In the genomic region with DNA sequence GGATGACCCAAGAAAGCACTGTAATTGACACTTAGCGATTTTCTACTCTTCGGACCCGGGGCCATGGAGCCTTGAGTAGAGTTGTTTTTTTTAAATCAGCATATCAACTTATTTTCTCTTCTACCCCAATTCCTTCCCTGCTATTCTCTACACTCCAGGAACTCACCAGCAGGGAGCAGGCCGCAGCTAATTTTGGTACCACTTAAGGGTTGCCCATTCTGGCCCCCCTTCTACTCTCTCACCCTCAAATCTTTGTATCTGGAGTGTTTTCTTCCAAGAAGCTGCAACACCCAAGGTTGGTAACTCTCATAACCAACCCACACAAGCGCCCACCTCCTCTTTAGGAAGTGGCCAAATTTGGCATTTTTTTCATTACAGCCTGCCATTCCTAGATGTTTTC, we compare ENCODE assay signal across 9 cellular contexts. TPM values are rescaled to one million over a fixed set of nuclear protein-coding genes. Genes with fewer than 3 reads are reported as not detected.
DNase-seq lines count a peak whose midpoint lies in the region; ATAC-seq and TF ChIP-seq lines count a peak whose summit lies in the region.
"Had no signal": no experiment of that assay in that cellular context is flagged by ENCODE, and none has a peak within 500 bp of the region (broad histone marks: within the 10 kb centered on the region; RNA-seq: fewer than 3 reads in every experiment).

No MANE protein-coding gene starts in this region.

- TF ChIP-seq CTCF in AG04450 (IDR thresholded peaks at IDR 0.05; ENCODE audit: low read depth, low read length) (0 out of 2 replicates have a peak, but pooled peaks have one; percentile 7), Panc1 (IDR thresholded peaks at IDR 0.05) (no peak), transverse colon (IDR thresholded peaks at IDR 0.05) (no peak)

- H3K9me3 ChIP-seq in AG04450 (ENCODE audit: control insufficient read depth, insufficient read depth, low read length) = no peaks in the 10 kb centered on the region; the same call in 1 of the 2 replicates
- H3K9me3 ChIP-seq in Panc1 (ENCODE audit: control insufficient read depth, insufficient read depth, low read depth, low read length) = no peaks in the 10 kb centered on the region
- H3K9me3 ChIP-seq in transverse colon = no peaks in the 10 kb centered on the region
- H3K9me3 ChIP-seq: uterus had no signal

- POLR2A ChIA-PET in AG04450 (lab: Yijun Ruan, JAX) = no interaction called here
- POLR2A ChIA-PET in Panc1 (lab: Charles Lee) = interaction anchor here (0.6 kb wide), 1 partner anchor 39 kb away, joined by 4 read pairs; no protein-coding TSS in a partner anchor

- CTCF ChIA-PET in AG04450 (lab: Charles Lee) = interaction anchor here (0.5 to 1.8 kb wide), 7 partner anchors 10 to 104 kb away, joined by 3 to 11 read pairs (median 5); no protein-coding TSS in a partner anchor
- CTCF ChIA-PET in Panc1 (lab: Charles Lee) = interaction anchor here (0.5 to 0.6 kb wide), 3 partner anchors 30 to 1975 kb away, joined by 4 to 8 read pairs (median 5); partner anchors contain the start of gene CRLF3

- ATAC-seq in Panc1 (peak; percentile 67), GM19023 (IDR thresholded peaks at IDR 0.05; ENCODE audit: unreplicated experiment) (no peak)

- TF ChIP-seq POLR2A in erythroblast (IDR thresholded peaks at IDR 0.05; ENCODE audit: low read length) (peak; percentile 19), transverse colon (IDR thresholded peaks at IDR 0.05) (no peak)

- DNase-seq in AG04450 (ENCODE audit: low read depth, low spot score) = no peak
- DNase-seq in EL = peak; percentile 12
- DNase-seq in Panc1 (ENCODE audit: low read depth, low spot score) = no peak
- peak; percentile 68 to 69 for DNase-seq in erythroblast (lab: John Stamatoyannopoulos, UW)
- no peak for DNase-seq in transverse colon
- DNase-seq in A172 (ENCODE audit: low spot score) = no peak
- DNase-seq in activated T-cell treated with anti-CD3 and anti-CD28 coated beads, Interleukin-2, amount 50 U/mL, for 1 hour = no peak
- DNase-seq: uterus had no signal

- no peaks in the 10 kb centered on the region for H3K36me3 ChIP-seq in Panc1 (ENCODE audit: control insufficient read depth, insufficient read depth, low read length)
- H3K36me3 ChIP-seq in transverse colon = no peaks in the 10 kb centered on the region
- H3K36me3 ChIP-seq: uterus had no signal

- H3K27ac ChIP-seq in AG04450 (ENCODE audit: low read depth, low read length) (no peak overlapping the region), Panc1 (ENCODE audit: low read length) (no peak overlapping the region), transverse colon (no peak overlapping the region)
- H3K27ac ChIP-seq: uterus had no signal

- 82 to 83% methylated on average over 5 of the region's 5 CpGs for WGBS in transverse colon (ENCODE audit: low coverage in 1 of 2), 2 donors

- no peaks in the 10 kb centered on the region for H3K4me1 ChIP-seq in Panc1 (ENCODE audit: control insufficient read depth, insufficient read depth, low read length)
- peaks cover 0 to 3% (median 3%) of the 10 kb centered on the region in 4 donors for H3K4me1 ChIP-seq in transverse colon
- H3K4me1 ChIP-seq: uterus had no signal

- no peaks in the 10 kb centered on the region for H3K27me3 ChIP-seq in AG04450 (ENCODE audit: control insufficient read depth, insufficient read depth, low read length)
- no peaks in the 10 kb centered on the region for H3K27me3 ChIP-seq in Panc1 (ENCODE audit: control insufficient read depth, insufficient read depth, low read length)
- H3K27me3 ChIP-seq in transverse colon = no peaks in the 10 kb centered on the region
- H3K27me3 ChIP-seq: uterus had no signal

- TF ChIP-seq EP300 in transverse colon (IDR thresholded peaks at IDR 0.05; ENCODE audit: low read depth) = no peak

- BruUV-seq in Panc1 (replicated peaks; lab: Mats Ljungman, UMichigan) = no TSS peak

- H3K4me3 ChIP-seq in AG04450 (ENCODE audit: low read depth, low read length) (no peak overlapping the region), Panc1 (ENCODE audit: low read depth in 2 of 2, low read length in 2 of 2) (no peak overlapping the region), transverse colon (no peak overlapping the region)
- H3K4me3 ChIP-seq: uterus had no signal

- in situ Hi-C loops in Panc1 (cut with HindIII; ENCODE audit: low pct_unique_long_range_greater_than_20kb, low sequenced_read_pairs) (no loop called here), transverse colon (cut with MboI; ENCODE audit: low pct_ligation_motif_present in 1 of 4, low pct_unique_long_range_greater_than_20kb in 1 of 4, low sequenced_read_pairs in 3 of 4) (no loop called here)

- intact Hi-C loops in Panc1 (cut with micrococcal nuclease; ENCODE audit: unreplicated experiment) = loop anchor here (10.0 kb wide), 1 partner anchor 56 kb away; the partner anchor contains the start of gene DHRS13
- intact Hi-C loops in transverse colon (cut with DNase I; ENCODE audit: low total_unique reads) = no loop called here

RNA-seq across cellular contexts. Expression of gene ERAL1, which starts 5.5 kb away (rescaled TPM):
- polyA plus RNA-seq in AG04450 (2011; rRNA removed) = 45.7 and 54.4 TPM in 2 replicates
- 46.8 and 56.9 TPM in 2 replicates for polyA minus RNA-seq in AG04450 (2011; rRNA and poly(A)+ RNA removed)
- total RNA-seq in Panc1 (2021; ENCODE audit: unreplicated experiment) (74.2 TPM), transverse colon (10 to 100 TPM; 28.1 to 74.4 (median 47.3) TPM)
- polyA plus RNA-seq in Panc1 (2012; ENCODE audit: insufficient read length) = 62.9 TPM
- 45.1 and 66.6 TPM in 2 replicates for total RNA-seq in A172 (2014; rRNA removed; shearing (Covaris generic))

RNA-seq across cellular contexts. Expression of gene FAM222B, which starts 6.7 kb away (rescaled TPM):
- 8.3 and 11.0 TPM in 2 replicates for polyA plus RNA-seq in AG04450 (2011; rRNA removed)
- polyA minus RNA-seq in AG04450 (2011; rRNA and poly(A)+ RNA removed) = 13.2 and 14.4 TPM in 2 replicates
- total RNA-seq in Panc1 (2021; ENCODE audit: unreplicated experiment) (38.5 TPM), transverse colon (10 to 100 TPM; 23.2 to 41.0 (median 32.9) TPM)
- 30.9 TPM for polyA plus RNA-seq in Panc1 (2012; ENCODE audit: insufficient read length)
- total RNA-seq in A172 (2014; rRNA removed; shearing (Covaris generic)) = 9.2 and 10.2 TPM in 2 replicates

RNA-seq across cellular contexts. Expression of gene FLOT2, which starts 48.3 kb away (rescaled TPM):
- polyA plus RNA-seq in AG04450 (2011; rRNA removed) = 80.5 and 83.9 TPM in 2 replicates
- polyA minus RNA-seq in AG04450 (2011; rRNA and poly(A)+ RNA removed) = 87.8 and 106 TPM in 2 replicates
- 110 TPM for total RNA-seq in Panc1 (2021; ENCODE audit: unreplicated experiment)
- 195 TPM for polyA plus RNA-seq in Panc1 (2012; ENCODE audit: insufficient read length)
- total RNA-seq in transverse colon = 10 to 100 TPM; 35.8 to 95.8 (median 46.5) TPM
- 43.9 and 45.5 TPM in 2 replicates for total RNA-seq in A172 (2014; rRNA removed; shearing (Covaris generic))

RNA-seq across cellular contexts. Expression of gene DHRS13, which starts 53.6 kb away (rescaled TPM):
- 2.9 and 3.1 TPM in 2 replicates for polyA plus RNA-seq in AG04450 (2011; rRNA removed)
- polyA minus RNA-seq in AG04450 (2011; rRNA and poly(A)+ RNA removed) = 1.5 and 2.3 TPM in 2 replicates
- total RNA-seq in Panc1 (2021; ENCODE audit: unreplicated experiment) (5.2 TPM), transverse colon (1 to 10 TPM; 2.2 to 6.5 (median 6.0) TPM)
- polyA plus RNA-seq in Panc1 (2012; ENCODE audit: insufficient read length) = 6.3 TPM
- 12.7 and 13.9 TPM in 2 replicates for total RNA-seq in A172 (2014; rRNA removed; shearing (Covaris generic))

Comparison
In these comparisons a context has a peak if more than half of its experiments do, and no peak if none do; other contexts are left out.
1. DNase-seq: peak in EL (single experiment) and erythroblast (2 of 2); none in AG04450 (single experiment), Panc1 (single experiment), transverse colon (single experiment), A172 (single experiment) and activated T-cell treated with anti-CD3 and anti-CD28 coated beads, Interleukin-2, amount 50 U/mL, for 1 hour (single experiment).